In the genomic region with DNA sequence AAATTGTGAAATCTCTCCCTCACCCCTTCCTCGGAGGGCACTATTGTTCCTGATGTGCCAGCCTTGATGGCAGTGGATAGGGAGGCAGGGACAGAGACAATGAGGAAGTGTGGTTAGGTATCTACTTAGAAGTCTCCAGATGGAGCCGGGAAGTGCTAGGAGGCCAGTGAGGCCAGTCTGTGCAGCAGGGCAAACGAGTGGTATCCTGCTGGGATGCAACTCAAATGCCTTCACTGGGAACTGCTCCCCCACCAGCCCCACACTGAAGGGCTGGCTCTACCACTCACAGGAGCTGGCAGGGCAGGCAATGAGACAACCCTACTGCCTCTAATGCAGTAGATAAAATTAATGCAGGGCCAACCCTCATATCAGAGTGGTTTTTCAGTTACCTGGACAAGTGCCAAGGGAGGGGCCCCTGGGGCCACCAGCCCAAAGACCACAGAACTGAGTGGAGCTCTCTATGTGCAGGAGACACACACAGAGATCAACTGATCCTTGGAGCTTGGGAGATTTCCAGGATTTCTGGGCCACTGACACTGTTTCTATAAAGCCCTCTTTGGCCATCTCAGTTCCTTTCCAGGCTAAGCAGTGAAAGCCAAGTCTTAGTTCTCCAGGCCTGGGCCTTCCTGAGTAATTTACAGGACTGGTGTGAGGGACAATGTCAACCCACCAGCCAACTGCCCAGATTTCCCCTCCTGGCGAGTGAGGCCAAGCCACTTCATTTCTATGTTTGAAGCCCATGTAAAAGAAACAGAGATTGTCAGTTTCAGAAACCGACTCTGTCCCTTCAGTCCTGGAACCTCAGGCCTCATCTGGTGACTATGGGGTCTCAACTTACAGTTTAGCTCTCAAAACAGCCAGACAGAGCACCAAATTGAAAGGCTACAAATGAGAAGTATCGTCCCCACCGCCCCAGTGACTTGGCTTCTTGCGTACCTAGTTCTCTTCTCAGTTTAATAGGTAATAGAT, we compare ENCODE assay signal across 13 cellular contexts. TPM values are rescaled to one million over a fixed set of nuclear protein-coding genes. Genes with fewer than 3 reads are reported as not detected.
DNase-seq lines count a peak whose midpoint lies in the region; ATAC-seq and TF ChIP-seq lines count a peak whose summit lies in the region.
"Had no signal": no experiment of that assay in that cellular context is flagged by ENCODE, and none has a peak within 500 bp of the region (broad histone marks: within the 10 kb centered on the region; RNA-seq: fewer than 3 reads in every experiment).

No MANE protein-coding gene starts in this region.

- no peak for TF ChIP-seq EP300 in Ishikawa (IDR thresholded peaks at IDR 0.05; ENCODE audit: borderline replicate concordance)

- H3K36me3 Mint-ChIP-seq in activated CD8-positive, alpha-beta T cell treated with anti-CD3 and anti-CD28 coated beads for 36 hours (ENCODE audit: low read depth) = peaks cover 53% of the 10 kb centered on the region
- peaks cover 18% of the 10 kb centered on the region for H3K36me3 Mint-ChIP-seq in mesothelial cell of epicardium

- peak overlapping the region; percentile 49 for H3K27ac Mint-ChIP-seq in activated CD8-positive, alpha-beta T cell treated with anti-CD3 and anti-CD28 coated beads for 36 hours
- H3K27ac Mint-ChIP-seq in mesothelial cell of epicardium = peak overlapping the region; percentile 79

- POLR2A ChIA-PET in activated CD8-positive, alpha-beta T cell treated with anti-CD3 and anti-CD28 coated beads for 36 hours (lab: Charles Lee) = interaction anchor here (9.2 kb wide), 1 partner anchor 14 kb away, joined by 125 read pairs; no protein-coding TSS in a partner anchor

- CTCF ChIA-PET in activated CD8-positive, alpha-beta T cell treated with anti-CD3 and anti-CD28 coated beads for 36 hours (lab: Charles Lee) = no interaction called here

- no peak for ATAC-seq in activated CD8-positive, alpha-beta T cell treated with anti-CD3 and anti-CD28 coated beads for 36 hours
- ATAC-seq in mucosa of descending colon (no peak), GM21360 (IDR thresholded peaks at IDR 0.05; ENCODE audit: unreplicated experiment) (no peak)
- ATAC-seq: right cardiac atrium had no signal

- TF ChIP-seq CTCF in activated CD8-positive, alpha-beta T cell treated with anti-CD3 and anti-CD28 coated beads for 36 hours (IDR thresholded peaks at IDR 0.05) = no peak
- TF ChIP-seq CTCF in mesothelial cell of epicardium (IDR thresholded peaks at IDR 0.05; ENCODE audit: unreplicated experiment) (no peak), mucosa of descending colon (IDR thresholded peaks at IDR 0.05) (no peak)

- DNase-seq in NCI-H345 (lab: John Stamatoyannopoulos, UW) (peak; percentile 15), NCI-H345 treated with DMSO at 0.1 percent for 48 hours (lab: John Stamatoyannopoulos, UW; ENCODE audit: unreplicated experiment) (no peak), mesothelial cell of epicardium (ENCODE audit: low spot score in 2 of 2, unreplicated experiment in 2 of 2) (no peak), mucosa of descending colon (no peak), DMS53 (lab: John Stamatoyannopoulos, UW) (no peak)
- DNase-seq in activated CD8-positive, alpha-beta T cell treated with anti-CD3 and anti-CD28 coated beads for 36 hours = no peak
- DNase-seq: ACHN, esophagus squamous epithelium, NCI-H1694 treated with DMSO at 0.1 percent for 48 hours, T1000 had no signal

- intact Hi-C loops in activated CD8-positive, alpha-beta T cell treated with anti-CD3 and anti-CD28 coated beads for 36 hours (cut with micrococcal nuclease) = no loop called here
- intact Hi-C loops in mucosa of descending colon (cut with DNase I, micrococcal nuclease) = no loop called here

- H3K36me3 ChIP-seq in mucosa of descending colon (ENCODE audit: low read depth) = no peaks in the 10 kb centered on the region

- H3K27me3 Mint-ChIP-seq in activated CD8-positive, alpha-beta T cell treated with anti-CD3 and anti-CD28 coated beads for 36 hours = no peaks in the 10 kb centered on the region
- no peaks in the 10 kb centered on the region for H3K27me3 Mint-ChIP-seq in mesothelial cell of epicardium (ENCODE audit: low read depth)

- H3K4me3 Mint-ChIP-seq in activated CD8-positive, alpha-beta T cell treated with anti-CD3 and anti-CD28 coated beads for 36 hours = peak overlapping the region; percentile 29
- H3K4me3 Mint-ChIP-seq in mesothelial cell of epicardium = peak overlapping the region; percentile 30

- H3K9me3 ChIP-seq in mucosa of descending colon = no peaks in the 10 kb centered on the region
- H3K9me3 ChIP-seq: esophagus squamous epithelium had no signal

- H3K4me1 Mint-ChIP-seq in activated CD8-positive, alpha-beta T cell treated with anti-CD3 and anti-CD28 coated beads for 36 hours (ENCODE audit: low read depth) = peaks cover 21% of the 10 kb centered on the region
- peaks cover 34% of the 10 kb centered on the region for H3K4me1 Mint-ChIP-seq in mesothelial cell of epicardium

- H3K9me3 Mint-ChIP-seq in activated CD8-positive, alpha-beta T cell treated with anti-CD3 and anti-CD28 coated beads for 36 hours = peaks cover 2% of the 10 kb centered on the region
- peaks cover 8% of the 10 kb centered on the region for H3K9me3 Mint-ChIP-seq in mesothelial cell of epicardium

- peaks cover 7% of the 10 kb centered on the region for H3K4me1 ChIP-seq in mucosa of descending colon (ENCODE audit: low read depth)

- no peak overlapping the region for H3K4me3 ChIP-seq in mucosa of descending colon
- H3K4me3 ChIP-seq: esophagus squamous epithelium had no signal

- no peak for TF ChIP-seq RAD21 in Ishikawa (IDR thresholded peaks at IDR 0.05; ENCODE audit: low read depth)

TF ChIP-seq in Ishikawa, 13 proteins besides CTCF, POLR2A, EP300 and RAD21:
- peak; percentile 52 for TF ChIP-seq NFIC (IDR thresholded peaks at IDR 0.05)
- TF ChIP-seq YY1 (IDR thresholded peaks at IDR 0.05; ENCODE audit: low read depth) = no peak

RNA-seq across cellular contexts. Expression of gene MIF, which starts 4.1 kb away (rescaled TPM):
- 1,000 to 10,000 TPM; 1,485 to 1,525 TPM for total RNA-seq in activated CD8-positive, alpha-beta T cell treated with anti-CD3 and anti-CD28 coated beads for 36 hours
- total RNA-seq in mesothelial cell of epicardium (916 to 949 TPM (median 925 TPM) in 3 replicates), mucosa of descending colon (100 to 1,000 TPM; 142 to 414 (median 209) TPM)

RNA-seq across cellular contexts. Expression of gene SLC2A11, which starts 40.6 kb away (rescaled TPM):
- 1 to 10 TPM; 8.0 to 8.6 TPM for total RNA-seq in activated CD8-positive, alpha-beta T cell treated with anti-CD3 and anti-CD28 coated beads for 36 hours
- total RNA-seq in mesothelial cell of epicardium (98.7 to 112 TPM (median 99.0 TPM) in 3 replicates), mucosa of descending colon (10 to 100 TPM; 11.5 to 14.7 (median 12.5) TPM)

RNA-seq across cellular contexts. Expression of gene DERL3, which starts 59.5 kb away (rescaled TPM):
- 1 to 10 TPM; 5.4 to 7.6 TPM for total RNA-seq in activated CD8-positive, alpha-beta T cell treated with anti-CD3 and anti-CD28 coated beads for 36 hours
- 23.5 to 25.8 TPM (median 24.8 TPM) in 3 replicates for total RNA-seq in mesothelial cell of epicardium
- 10 to 100 TPM in 1 of 3 donors, 1 to 10 TPM in 2; 4.4 to 18.8 (median 7.9) TPM for total RNA-seq in mucosa of descending colon
